In the genomic region with DNA sequence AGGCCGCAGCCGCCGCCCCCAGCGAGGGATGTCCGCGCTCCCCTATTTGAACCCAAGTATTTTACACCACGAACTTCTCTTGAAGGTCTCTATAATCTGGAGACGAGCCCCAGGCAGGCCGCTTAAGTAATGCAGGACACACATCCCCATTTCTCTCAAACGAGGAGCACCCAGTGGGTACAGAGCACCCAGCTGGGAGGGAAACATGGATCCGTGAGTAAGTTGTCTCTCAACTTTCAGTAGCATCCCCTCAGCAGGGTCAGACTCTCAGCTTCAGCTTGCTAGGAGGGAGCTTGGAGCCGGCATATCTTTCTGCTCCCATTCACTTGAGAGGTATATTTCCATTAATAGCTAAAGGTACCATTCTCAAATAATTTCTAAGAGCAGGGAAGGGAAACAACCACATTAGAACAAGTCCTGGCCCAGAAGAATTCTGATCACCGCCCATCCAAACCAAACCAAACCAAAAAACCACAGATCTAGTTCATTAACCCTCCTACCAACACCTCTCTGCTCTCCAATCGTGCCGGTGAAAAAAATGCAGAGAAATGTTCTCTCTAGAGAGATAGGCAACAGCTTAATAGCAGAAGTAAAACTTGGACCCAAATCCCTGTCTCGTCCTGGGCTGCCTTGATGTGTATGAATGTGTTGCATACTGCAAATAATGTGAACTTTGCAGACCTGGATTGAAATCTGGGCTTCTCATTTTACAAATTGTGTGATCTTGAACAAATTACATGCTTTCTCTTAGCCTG, we compare ENCODE assay signal across 1 cellular context.
TF ChIP-seq lines count a peak whose summit lies in the region.

No MANE protein-coding gene starts in this region.

TF ChIP-seq in HepG2, 621 proteins besides CTCF, POLR2A, EP300 and RAD21 (continued from another document and continues in another):
- TF ChIP-seq, protein P1, sequence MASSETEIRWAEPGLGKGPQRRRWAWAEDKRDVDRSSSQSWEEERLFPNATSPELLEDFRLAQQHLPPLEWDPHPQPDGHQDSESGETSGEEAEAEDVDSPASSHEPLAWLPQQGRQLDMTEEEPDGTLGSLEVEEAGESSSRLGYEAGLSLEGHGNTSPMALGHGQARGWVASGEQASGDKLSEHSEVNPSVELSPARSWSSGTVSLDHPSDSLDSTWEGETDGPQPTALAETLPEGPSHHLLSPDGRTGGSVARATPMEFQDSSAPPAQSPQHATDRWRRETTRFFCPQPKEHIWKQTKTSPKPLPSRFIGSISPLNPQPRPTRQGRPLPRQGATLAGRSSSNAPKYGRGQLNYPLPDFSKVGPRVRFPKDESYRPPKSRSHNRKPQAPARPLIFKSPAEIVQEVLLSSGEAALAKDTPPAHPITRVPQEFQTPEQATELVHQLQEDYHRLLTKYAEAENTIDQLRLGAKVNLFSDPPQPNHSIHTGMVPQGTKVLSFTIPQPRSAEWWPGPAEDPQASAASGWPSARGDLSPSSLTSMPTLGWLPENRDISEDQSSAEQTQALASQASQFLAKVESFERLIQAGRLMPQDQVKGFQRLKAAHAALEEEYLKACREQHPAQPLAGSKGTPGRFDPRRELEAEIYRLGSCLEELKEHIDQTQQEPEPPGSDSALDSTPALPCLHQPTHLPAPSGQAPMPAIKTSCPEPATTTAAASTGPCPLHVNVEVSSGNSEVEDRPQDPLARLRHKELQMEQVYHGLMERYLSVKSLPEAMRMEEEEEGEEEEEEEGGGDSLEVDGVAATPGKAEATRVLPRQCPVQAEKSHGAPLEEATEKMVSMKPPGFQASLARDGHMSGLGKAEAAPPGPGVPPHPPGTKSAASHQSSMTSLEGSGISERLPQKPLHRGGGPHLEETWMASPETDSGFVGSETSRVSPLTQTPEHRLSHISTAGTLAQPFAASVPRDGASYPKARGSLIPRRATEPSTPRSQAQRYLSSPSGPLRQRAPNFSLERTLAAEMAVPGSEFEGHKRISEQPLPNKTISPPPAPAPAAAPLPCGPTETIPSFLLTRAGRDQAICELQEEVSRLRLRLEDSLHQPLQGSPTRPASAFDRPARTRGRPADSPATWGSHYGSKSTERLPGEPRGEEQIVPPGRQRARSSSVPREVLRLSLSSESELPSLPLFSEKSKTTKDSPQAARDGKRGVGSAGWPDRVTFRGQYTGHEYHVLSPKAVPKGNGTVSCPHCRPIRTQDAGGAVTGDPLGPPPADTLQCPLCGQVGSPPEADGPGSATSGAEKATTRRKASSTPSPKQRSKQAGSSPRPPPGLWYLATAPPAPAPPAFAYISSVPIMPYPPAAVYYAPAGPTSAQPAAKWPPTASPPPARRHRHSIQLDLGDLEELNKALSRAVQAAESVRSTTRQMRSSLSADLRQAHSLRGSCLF (CRISPR knock-in tag; IDR thresholded peaks at IDR 0.05; ENCODE audit: borderline replicate concordance) = no peak
- TF ChIP-seq ZNF296 (CRISPR knock-in tag; conservative IDR thresholded peaks at IDR 0.05) = no peak
- TF ChIP-seq XRCC5 (optimal IDR thresholded peaks at IDR 0.05; ENCODE audit: low read length) = no peak
- TF ChIP-seq, protein P2, sequence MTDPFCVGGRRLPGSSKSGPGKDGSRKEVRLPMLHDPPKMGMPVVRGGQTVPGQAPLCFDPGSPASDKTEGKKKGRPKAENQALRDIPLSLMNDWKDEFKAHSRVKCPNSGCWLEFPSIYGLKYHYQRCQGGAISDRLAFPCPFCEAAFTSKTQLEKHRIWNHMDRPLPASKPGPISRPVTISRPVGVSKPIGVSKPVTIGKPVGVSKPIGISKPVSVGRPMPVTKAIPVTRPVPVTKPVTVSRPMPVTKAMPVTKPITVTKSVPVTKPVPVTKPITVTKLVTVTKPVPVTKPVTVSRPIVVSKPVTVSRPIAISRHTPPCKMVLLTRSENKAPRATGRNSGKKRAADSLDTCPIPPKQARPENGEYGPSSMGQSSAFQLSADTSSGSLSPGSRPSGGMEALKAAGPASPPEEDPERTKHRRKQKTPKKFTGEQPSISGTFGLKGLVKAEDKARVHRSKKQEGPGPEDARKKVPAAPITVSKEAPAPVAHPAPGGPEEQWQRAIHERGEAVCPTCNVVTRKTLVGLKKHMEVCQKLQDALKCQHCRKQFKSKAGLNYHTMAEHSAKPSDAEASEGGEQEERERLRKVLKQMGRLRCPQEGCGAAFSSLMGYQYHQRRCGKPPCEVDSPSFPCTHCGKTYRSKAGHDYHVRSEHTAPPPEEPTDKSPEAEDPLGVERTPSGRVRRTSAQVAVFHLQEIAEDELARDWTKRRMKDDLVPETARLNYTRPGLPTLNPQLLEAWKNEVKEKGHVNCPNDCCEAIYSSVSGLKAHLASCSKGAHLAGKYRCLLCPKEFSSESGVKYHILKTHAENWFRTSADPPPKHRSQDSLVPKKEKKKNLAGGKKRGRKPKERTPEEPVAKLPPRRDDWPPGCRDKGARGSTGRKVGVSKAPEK (CRISPR knock-in tag; IDR thresholded peaks at IDR 0.05; ENCODE audit: borderline replicate concordance) = no peak
- TF ChIP-seq ZNF33A (CRISPR knock-in tag; IDR thresholded peaks at IDR 0.05; ENCODE audit: borderline replicate concordance) = no peak
- 0 out of 2 replicates have a peak, but pooled peaks have one; percentile 8 for TF ChIP-seq KDM2A (CRISPR knock-in tag; IDR thresholded peaks at IDR 0.05; ENCODE audit: borderline replicate concordance, low read depth)
- TF ChIP-seq, protein P3, sequence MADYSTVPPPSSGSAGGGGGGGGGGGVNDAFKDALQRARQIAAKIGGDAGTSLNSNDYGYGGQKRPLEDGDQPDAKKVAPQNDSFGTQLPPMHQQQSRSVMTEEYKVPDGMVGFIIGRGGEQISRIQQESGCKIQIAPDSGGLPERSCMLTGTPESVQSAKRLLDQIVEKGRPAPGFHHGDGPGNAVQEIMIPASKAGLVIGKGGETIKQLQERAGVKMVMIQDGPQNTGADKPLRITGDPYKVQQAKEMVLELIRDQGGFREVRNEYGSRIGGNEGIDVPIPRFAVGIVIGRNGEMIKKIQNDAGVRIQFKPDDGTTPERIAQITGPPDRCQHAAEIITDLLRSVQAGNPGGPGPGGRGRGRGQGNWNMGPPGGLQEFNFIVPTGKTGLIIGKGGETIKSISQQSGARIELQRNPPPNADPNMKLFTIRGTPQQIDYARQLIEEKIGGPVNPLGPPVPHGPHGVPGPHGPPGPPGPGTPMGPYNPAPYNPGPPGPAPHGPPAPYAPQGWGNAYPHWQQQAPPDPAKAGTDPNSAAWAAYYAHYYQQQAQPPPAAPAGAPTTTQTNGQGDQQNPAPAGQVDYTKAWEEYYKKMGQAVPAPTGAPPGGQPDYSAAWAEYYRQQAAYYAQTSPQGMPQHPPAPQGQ (CRISPR knock-in tag; IDR thresholded peaks at IDR 0.05; ENCODE audit: borderline replicate concordance) = no peak
- TF ChIP-seq ZMAT3 (CRISPR knock-in tag; conservative IDR thresholded peaks at IDR 0.05) = 0 out of 2 replicates have a peak, but pooled peaks have one; percentile 27
- TF ChIP-seq ZFX (CRISPR knock-in tag; IDR thresholded peaks at IDR 0.05; ENCODE audit: low read depth) = 0 out of 2 replicates have a peak, but pooled peaks have one; percentile 8
- TF ChIP-seq SRSF1 (optimal IDR thresholded peaks at IDR 0.05; ENCODE audit: low read depth, low read length) = no peak
- no peak for TF ChIP-seq ZNF883 (CRISPR knock-in tag; IDR thresholded peaks at IDR 0.05; ENCODE audit: not compliant biosample characterization)
- no peak for TF ChIP-seq SNRNP70 (IDR thresholded peaks at IDR 0.05; ENCODE audit: low read depth, low read length)
- TF ChIP-seq, protein P4, sequence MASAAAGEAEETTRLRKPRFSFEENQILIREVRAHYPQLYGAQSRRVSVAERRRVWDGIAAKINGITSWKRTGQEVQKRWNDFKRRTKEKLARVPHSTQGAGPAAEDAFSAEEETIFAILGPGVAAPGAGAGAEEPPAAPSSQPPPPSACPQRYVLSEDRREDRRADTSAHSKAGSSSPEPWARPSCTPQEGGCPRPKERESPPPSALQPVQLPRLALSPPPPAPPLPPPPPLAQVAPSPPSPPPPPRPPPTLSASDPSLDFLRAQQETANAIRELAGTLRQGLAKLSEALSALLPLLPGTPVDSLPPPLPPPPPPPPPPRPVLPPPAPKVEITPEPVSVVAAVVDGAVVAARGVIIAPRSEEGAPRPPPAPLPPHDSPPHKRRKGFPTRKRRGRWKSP (CRISPR knock-in tag; IDR thresholded peaks at IDR 0.05) = 0 out of 2 replicates have a peak, but pooled peaks have one; percentile 34
- TF ChIP-seq ZBTB8A (CRISPR knock-in tag; IDR thresholded peaks at IDR 0.05; ENCODE audit: borderline replicate concordance, low read depth) = no peak
- TF ChIP-seq, protein P5, sequence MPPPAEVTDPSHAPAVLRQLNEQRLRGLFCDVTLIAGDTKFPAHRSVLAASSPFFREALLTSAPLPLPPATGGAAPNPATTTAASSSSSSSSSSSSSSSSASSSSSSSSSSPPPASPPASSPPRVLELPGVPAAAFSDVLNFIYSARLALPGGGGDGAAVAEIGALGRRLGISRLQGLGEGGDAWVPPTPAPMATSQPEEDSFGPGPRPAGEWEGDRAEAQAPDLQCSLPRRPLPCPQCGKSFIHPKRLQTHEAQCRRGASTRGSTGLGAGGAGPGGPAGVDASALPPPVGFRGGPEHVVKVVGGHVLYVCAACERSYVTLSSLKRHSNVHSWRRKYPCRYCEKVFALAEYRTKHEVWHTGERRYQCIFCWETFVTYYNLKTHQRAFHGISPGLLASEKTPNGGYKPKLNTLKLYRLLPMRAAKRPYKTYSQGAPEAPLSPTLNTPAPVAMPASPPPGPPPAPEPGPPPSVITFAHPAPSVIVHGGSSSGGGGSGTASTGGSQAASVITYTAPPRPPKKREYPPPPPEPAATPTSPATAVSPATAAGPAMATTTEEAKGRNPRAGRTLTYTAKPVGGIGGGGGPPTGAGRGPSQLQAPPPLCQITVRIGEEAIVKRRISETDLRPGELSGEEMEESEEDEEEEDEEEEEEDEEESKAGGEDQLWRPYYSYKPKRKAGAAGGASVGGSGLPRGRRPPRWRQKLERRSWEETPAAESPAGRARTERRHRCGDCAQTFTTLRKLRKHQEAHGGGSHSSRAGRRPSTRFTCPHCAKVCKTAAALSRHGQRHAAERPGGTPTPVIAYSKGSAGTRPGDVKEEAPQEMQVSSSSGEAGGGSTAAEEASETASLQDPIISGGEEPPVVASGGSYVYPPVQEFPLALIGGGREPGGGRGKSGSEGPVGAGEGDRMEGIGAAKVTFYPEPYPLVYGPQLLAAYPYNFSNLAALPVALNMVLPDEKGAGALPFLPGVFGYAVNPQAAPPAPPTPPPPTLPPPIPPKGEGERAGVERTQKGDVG (CRISPR knock-in tag; IDR thresholded peaks at IDR 0.05; ENCODE audit: borderline replicate concordance) = no peak
- TF ChIP-seq NR2C2 (CRISPR knock-in tag; IDR thresholded peaks at IDR 0.05; ENCODE audit: borderline replicate concordance) = no peak
- no peak for TF ChIP-seq ZNF552 (CRISPR knock-in tag; IDR thresholded peaks at IDR 0.05; ENCODE audit: borderline replicate concordance)
- no peak for TF ChIP-seq RELA (CRISPR knock-in tag; IDR thresholded peaks at IDR 0.05)
- TF ChIP-seq CENPT (CRISPR knock-in tag; IDR thresholded peaks at IDR 0.05; ENCODE audit: low read depth) = no peak
- TF ChIP-seq IRX3 (CRISPR knock-in tag; IDR thresholded peaks at IDR 0.05; ENCODE audit: borderline replicate concordance, low read depth) = no peak
- TF ChIP-seq THYN1 (CRISPR knock-in tag; IDR thresholded peaks at IDR 0.05; ENCODE audit: borderline replicate concordance, low read depth) = no peak
- TF ChIP-seq MAFK (conservative IDR thresholded peaks at IDR 0.05 in 1 of 2, IDR thresholded peaks at IDR 0.05 in 1 of 2; ENCODE audit: low read length in 2 of 2) = no peak
- no peak for TF ChIP-seq HOXA7 (CRISPR knock-in tag; IDR thresholded peaks at IDR 0.05)
- TF ChIP-seq MEIS2 (CRISPR knock-in tag; IDR thresholded peaks at IDR 0.05) = no peak
- TF ChIP-seq SOX6 (IDR thresholded peaks at IDR 0.05) = no peak
- TF ChIP-seq SOX6 (CRISPR knock-in tag; IDR thresholded peaks at IDR 0.05) = no peak
- TF ChIP-seq HES4 (CRISPR knock-in tag; IDR thresholded peaks at IDR 0.05; ENCODE audit: borderline replicate concordance) = no peak
- 0 out of 2 replicates have a peak, but pooled peaks have one; percentile 4 for TF ChIP-seq IRF2 (CRISPR knock-in tag; IDR thresholded peaks at IDR 0.05)
- TF ChIP-seq RCOR2 (CRISPR knock-in tag; IDR thresholded peaks at IDR 0.05) = no peak
- TF ChIP-seq XBP1 (CRISPR knock-in tag; IDR thresholded peaks at IDR 0.05) = no peak
- TF ChIP-seq ZNF34 (CRISPR knock-in tag; IDR thresholded peaks at IDR 0.05; ENCODE audit: borderline replicate concordance) = 0 out of 2 replicates have a peak, but pooled peaks have one; percentile 48
- TF ChIP-seq, protein P6, sequence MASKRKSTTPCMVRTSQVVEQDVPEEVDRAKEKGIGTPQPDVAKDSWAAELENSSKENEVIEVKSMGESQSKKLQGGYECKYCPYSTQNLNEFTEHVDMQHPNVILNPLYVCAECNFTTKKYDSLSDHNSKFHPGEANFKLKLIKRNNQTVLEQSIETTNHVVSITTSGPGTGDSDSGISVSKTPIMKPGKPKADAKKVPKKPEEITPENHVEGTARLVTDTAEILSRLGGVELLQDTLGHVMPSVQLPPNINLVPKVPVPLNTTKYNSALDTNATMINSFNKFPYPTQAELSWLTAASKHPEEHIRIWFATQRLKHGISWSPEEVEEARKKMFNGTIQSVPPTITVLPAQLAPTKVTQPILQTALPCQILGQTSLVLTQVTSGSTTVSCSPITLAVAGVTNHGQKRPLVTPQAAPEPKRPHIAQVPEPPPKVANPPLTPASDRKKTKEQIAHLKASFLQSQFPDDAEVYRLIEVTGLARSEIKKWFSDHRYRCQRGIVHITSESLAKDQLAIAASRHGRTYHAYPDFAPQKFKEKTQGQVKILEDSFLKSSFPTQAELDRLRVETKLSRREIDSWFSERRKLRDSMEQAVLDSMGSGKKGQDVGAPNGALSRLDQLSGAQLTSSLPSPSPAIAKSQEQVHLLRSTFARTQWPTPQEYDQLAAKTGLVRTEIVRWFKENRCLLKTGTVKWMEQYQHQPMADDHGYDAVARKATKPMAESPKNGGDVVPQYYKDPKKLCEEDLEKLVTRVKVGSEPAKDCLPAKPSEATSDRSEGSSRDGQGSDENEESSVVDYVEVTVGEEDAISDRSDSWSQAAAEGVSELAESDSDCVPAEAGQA (IDR thresholded peaks at IDR 0.05; ENCODE audit: low read depth) = no peak
- TF ChIP-seq, protein P6 (CRISPR knock-in tag; IDR thresholded peaks at IDR 0.05; ENCODE audit: borderline replicate concordance) = no peak
